In the genomic region with DNA sequence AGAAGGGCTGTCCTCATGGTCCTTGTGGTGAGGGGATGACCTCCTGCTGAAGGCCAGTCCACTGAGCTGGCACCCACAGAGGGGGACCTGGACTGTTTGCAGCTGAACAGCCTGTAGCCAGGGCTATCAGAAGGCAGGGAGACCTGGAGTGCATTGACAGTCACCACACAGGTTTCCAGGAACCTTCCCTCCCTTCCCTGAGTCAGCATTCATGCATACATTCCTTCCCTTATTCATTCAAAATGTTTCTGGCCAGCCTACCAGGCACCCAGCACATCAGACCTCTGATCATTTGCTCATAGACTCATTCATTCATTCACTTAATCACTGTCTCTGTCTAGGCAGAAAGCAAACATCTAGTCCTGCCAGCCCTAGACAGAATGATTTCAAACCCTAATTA, we compare ENCODE assay signal across 16 cellular contexts.
A peak's percentile ranks its signal among the peaks of the same experiment; 100 is the strongest.
DNase-seq lines count a peak whose midpoint lies in the region; ATAC-seq and TF ChIP-seq lines count a peak whose summit lies in the region.
"Had no signal": no experiment of that assay in that cellular context is flagged by ENCODE, and none has a peak within 500 bp of the region (broad histone marks: within the 10 kb centered on the region; RNA-seq: fewer than 3 reads in every experiment).

No MANE protein-coding gene starts in this region.

- no peak overlapping the region for H3K4me3 ChIP-seq in mammary epithelial cell (replicated peaks in 1 of 3; ENCODE audit: insufficient read depth in 1 of 3, low read depth in 2 of 3, low read length in 3 of 3)
- H3K4me3 ChIP-seq in RWPE2 (ENCODE audit: severe bottlenecking) = no peak overlapping the region
- H3K4me3 ChIP-seq: BLaER1, SJSA1 had no signal

- no peak overlapping the region for H3K4me3 Mint-ChIP-seq in MCF 10A (ENCODE audit: unreplicated experiment)
- H3K4me3 Mint-ChIP-seq: CD8-positive, alpha-beta T cell had no signal

- no peaks in the 10 kb centered on the region for H3K4me1 Mint-ChIP-seq in MCF 10A (ENCODE audit: insufficient read depth, unreplicated experiment)

- no peaks in the 10 kb centered on the region for H3K36me3 Mint-ChIP-seq in MCF 10A (ENCODE audit: insufficient read depth, unreplicated experiment)
- H3K36me3 Mint-ChIP-seq: CD8-positive, alpha-beta T cell had no signal

- POLR2A ChIA-PET in MCF 10A (lab: Yijun Ruan, JAX) = interaction anchor here (0.6 kb wide), 1 partner anchor 510 kb away, joined by 3 read pairs; no protein-coding TSS in a partner anchor

- DNase-seq in mammary epithelial cell = peak; percentile 58
- DNase-seq in MCF 10A (ENCODE audit: unreplicated experiment) = no peak
- DNase-seq in RWPE2 (ENCODE audit: low spot score) = no peak
- no peak for DNase-seq in mucosa of gallbladder (ENCODE audit: low spot score)
- no peak for DNase-seq in AML-193 (lab: John Stamatoyannopoulos, UW)
- DNase-seq in stimulated activated CD4-positive, alpha-beta T cell treated with anti-CD3 and anti-CD28 coated beads, Interleukin-2, amount 100 ng/mL, for 48 hours = no peak
- DNase-seq: CD8-positive, alpha-beta T cell; NCI-H1417 treated with DMSO at 0.1 percent for 48 hours; NCI-H1930; NCI-H748 treated with DMSO at 0.1 percent for 48 hours; OCI-M1 had no signal

- peaks cover 20% of the 10 kb centered on the region for H3K4me1 ChIP-seq in mammary epithelial cell (ENCODE audit: insufficient read depth, low read length)
- H3K4me1 ChIP-seq in RWPE2 (ENCODE audit: insufficient read depth, poor library complexity, severe bottlenecking) = peaks cover 3% of the 10 kb centered on the region
- H3K4me1 ChIP-seq: SJSA1 had no signal

- H3K9me3 Mint-ChIP-seq in MCF 10A (ENCODE audit: unreplicated experiment) = no peaks in the 10 kb centered on the region
- H3K9me3 Mint-ChIP-seq: CD8-positive, alpha-beta T cell had no signal

- no peak overlapping the region for H3K9ac ChIP-seq in mammary epithelial cell (ENCODE audit: insufficient read depth, low read length)
- H3K9ac ChIP-seq: BLaER1 had no signal

- no peaks in the 10 kb centered on the region for H3K79me2 ChIP-seq in mammary epithelial cell (ENCODE audit: insufficient read depth, low read length)

- peak overlapping the region; percentile 37 for H2AFZ ChIP-seq in mammary epithelial cell (ENCODE audit: low read depth, low read length)

- BruUV-seq in mammary epithelial cell (replicated peaks; lab: Mats Ljungman, UMichigan) (no TSS peak), MCF 10A (replicated peaks; lab: Mats Ljungman, UMichigan) (no TSS peak)

- H3K27ac ChIP-seq in mammary epithelial cell (ENCODE audit: insufficient read depth, low read depth, low read length) = no peak overlapping the region
- H3K27ac ChIP-seq in RWPE2 (ENCODE audit: poor library complexity, severe bottlenecking) = no peak overlapping the region
- H3K27ac ChIP-seq: 22Rv1, BLaER1, SJSA1 had no signal

- H3K9me3 ChIP-seq in mammary epithelial cell (replicated peaks; ENCODE audit: insufficient read depth, low read length) (no peaks in the 10 kb centered on the region), RWPE2 (ENCODE audit: severe bottlenecking) (no peaks in the 10 kb centered on the region)
- H3K9me3 ChIP-seq: BLaER1, SJSA1 had no signal

- no peaks in the 10 kb centered on the region for H3K27me3 ChIP-seq in mammary epithelial cell (ENCODE audit: insufficient read depth, low read length)
- H3K27me3 ChIP-seq in RWPE2 (ENCODE audit: insufficient read depth, poor library complexity, severe bottlenecking) = peaks cover 3% of the 10 kb centered on the region
- H3K27me3 ChIP-seq: BLaER1, SJSA1 had no signal

- H4K20me1 ChIP-seq in mammary epithelial cell (ENCODE audit: insufficient read depth, low read length) = no peaks in the 10 kb centered on the region
- H4K20me1 ChIP-seq: BLaER1 had no signal

- CTCF ChIA-PET in mammary epithelial cell (lab: Charles Lee; ENCODE audit: low non-redundant PET) (no interaction called here), MCF 10A (lab: Yijun Ruan, JAX) (interaction anchor here (0.6 to 1.2 kb wide), 3 partner anchors 44 to 877 kb away, joined by 3 to 5 read pairs (median 3); no protein-coding TSS in a partner anchor)

- no peak overlapping the region for H3K27ac Mint-ChIP-seq in MCF 10A (ENCODE audit: low read depth, unreplicated experiment)
- H3K27ac Mint-ChIP-seq: CD8-positive, alpha-beta T cell had no signal

- 0 out of 3 replicates have a peak, but pooled peaks have one; percentile 40 for ATAC-seq in RWPE2 (ENCODE audit: low read depth)
- ATAC-seq in esophagus mucosa = peak; percentile 36
- ATAC-seq in GM21526 (IDR thresholded peaks at IDR 0.05; ENCODE audit: low FRiP score, unreplicated experiment) = no peak
- ATAC-seq: CD8-positive, alpha-beta T cell had no signal

- dilution Hi-C loops in mammary epithelial cell (cut with HindIII; ENCODE audit: low sequenced_read_pairs) = loop anchor here (5.0 kb wide), 2 partner anchors 62 to 257 kb away; no protein-coding TSS in a partner anchor

- TF ChIP-seq CTCF in mammary epithelial cell (conservative IDR thresholded peaks at IDR 0.05 in 1 of 2, IDR thresholded peaks at IDR 0.05 in 1 of 2; ENCODE audit: extremely low read depth in 1 of 2, insufficient read depth in 1 of 2, low read depth in 1 of 2, low read length in 2 of 2) = no peak
- TF ChIP-seq CTCF in MCF 10A (IDR thresholded peaks at IDR 0.05; ENCODE audit: unreplicated experiment) = no peak
- no peak for TF ChIP-seq CTCF in RWPE2 (IDR thresholded peaks at IDR 0.05; ENCODE audit: poor library complexity, severe bottlenecking)

- peaks cover 9% of the 10 kb centered on the region for H3K27me3 Mint-ChIP-seq in MCF 10A (ENCODE audit: insufficient read depth, unreplicated experiment)

- intact Hi-C loops in mammary epithelial cell (cut with micrococcal nuclease) = no loop called here
- intact Hi-C loops in MCF 10A (cut with micrococcal nuclease) = no loop called here

- in situ Hi-C loops in mammary epithelial cell (cut with MboI; ENCODE audit: low sequenced_read_pairs in 2 of 2) = no loop called here

- no peaks in the 10 kb centered on the region for H3K36me3 ChIP-seq in mammary epithelial cell (ENCODE audit: insufficient read depth, low read length)
- no peaks in the 10 kb centered on the region for H3K36me3 ChIP-seq in RWPE2 (ENCODE audit: low read depth)
- H3K36me3 ChIP-seq: BLaER1, SJSA1 had no signal

- no peak overlapping the region for H3K4me2 ChIP-seq in mammary epithelial cell (ENCODE audit: insufficient read depth, low read depth, low read length)
- H3K4me2 ChIP-seq: BLaER1 had no signal
